29 cellular contexts compared by ENCODE assay signal in the genomic region with DNA sequence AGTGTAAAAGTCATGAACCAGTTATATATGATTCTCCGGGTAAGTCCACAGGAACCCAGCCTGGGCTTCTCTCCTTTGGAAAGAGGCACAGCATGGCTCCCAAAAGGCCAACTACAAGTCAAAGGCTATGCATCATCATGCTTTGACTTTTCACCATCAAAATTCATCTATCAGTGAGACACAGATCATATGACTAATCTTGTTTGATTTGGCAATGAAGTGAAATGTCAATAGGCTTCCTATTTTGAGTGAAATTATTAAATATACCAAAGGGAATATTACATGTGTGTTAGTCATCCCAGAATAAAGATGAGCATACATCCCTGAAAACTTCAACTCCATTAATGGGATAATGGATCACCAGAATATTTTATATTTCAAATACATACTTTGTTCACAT.
DNase-seq lines count a peak whose midpoint lies in the region; TF ChIP-seq lines count a peak whose summit lies in the region.
"Had no signal": no experiment of that assay in that cellular context is flagged by ENCODE, and none has a peak within 500 bp of the region (broad histone marks: within the 10 kb centered on the region; RNA-seq: fewer than 3 reads in every experiment).

No MANE protein-coding gene starts in this region.

- H3K4me3 Mint-ChIP-seq in MCF 10A (ENCODE audit: unreplicated experiment) (no peak overlapping the region), Caco-2 (ENCODE audit: unreplicated experiment) (no peak overlapping the region)
- H3K4me3 Mint-ChIP-seq: activated CD4-positive, alpha-beta T cell treated with anti-CD3 and anti-CD28 coated beads for 36 hours; activated CD8-positive, alpha-beta T cell treated with anti-CD3 and anti-CD28 coated beads, Interleukin-2, amount 10 ng/mL, durations not matched to agents 7 days and 5 days; activated T-helper 17 cell treated with anti-CD3 and anti-CD28 coated beads, Interleukin-2, amount 50 U/mL, for 72 hours; CD4-positive, alpha-beta T cell had no signal

- H3K27me3 Mint-ChIP-seq in MCF 10A (ENCODE audit: insufficient read depth, unreplicated experiment), result no peaks in the 10 kb centered on the region
- H3K27me3 Mint-ChIP-seq in Caco-2 (ENCODE audit: insufficient read depth, unreplicated experiment), result no peaks in the 10 kb centered on the region
- H3K27me3 Mint-ChIP-seq: activated CD4-positive, alpha-beta T cell treated with anti-CD3 and anti-CD28 coated beads for 36 hours; activated T-helper 17 cell treated with anti-CD3 and anti-CD28 coated beads, Interleukin-2, amount 50 U/mL, for 72 hours; CD4-positive, alpha-beta T cell had no signal

- no peaks in the 10 kb centered on the region for H3K9me3 ChIP-seq in breast epithelium
- no peaks in the 10 kb centered on the region for H3K9me3 ChIP-seq in Caco-2
- H3K9me3 ChIP-seq: left ventricle myocardium inferior, pancreas had no signal

- CTCF ChIA-PET in MCF 10A (lab: Yijun Ruan, JAX) (interaction anchor here (0.6 kb wide), 1 partner anchor 167 kb away, joined by 4 read pairs; no protein-coding TSS in a partner anchor), Caco-2 (lab: Charles Lee) (no interaction called here)

- in situ Hi-C loops in astrocyte of the spinal cord (cut with HindIII; ENCODE audit: low sequenced_read_pairs), result no loop called here

- no peak for TF ChIP-seq CTCF in MCF 10A (IDR thresholded peaks at IDR 0.05; ENCODE audit: unreplicated experiment)
- no peak for TF ChIP-seq CTCF in breast epithelium (IDR thresholded peaks at IDR 0.05)
- TF ChIP-seq CTCF in astrocyte of the spinal cord (IDR thresholded peaks at IDR 0.05; ENCODE audit: low read depth, low read length), result no peak
- TF ChIP-seq CTCF in dorsolateral prefrontal cortex (IDR thresholded peaks at IDR 0.05 in 54 of 56, conservative IDR thresholded peaks at IDR 0.05 in 2 of 56; ENCODE audit: low read depth in 1 of 56, partially characterized antibody in 56 of 56), result no peak
- no peak for TF ChIP-seq CTCF in Caco-2 (IDR thresholded peaks at IDR 0.05; ENCODE audit: insufficient read depth in 1 of 2, low read depth in 1 of 2, low read length in 1 of 2, severe bottlenecking in 1 of 2, unreplicated experiment in 1 of 2)

- POLR2A ChIA-PET in MCF 10A (lab: Yijun Ruan, JAX), result interaction anchor here (0.6 kb wide), 1 partner anchor 21 kb away, joined by 3 read pairs; no protein-coding TSS in a partner anchor
- POLR2A ChIA-PET in Caco-2 (lab: Charles Lee), result no interaction called here

- H3K4me3 ChIP-seq in breast epithelium (no peak overlapping the region), astrocyte of the spinal cord (ENCODE audit: low read depth, low read length) (no peak overlapping the region), dorsolateral prefrontal cortex (no peak overlapping the region), Caco-2 (ENCODE audit: low read depth, low read length) (no peak overlapping the region)
- H3K4me3 ChIP-seq: left ventricle myocardium inferior, pancreas, smooth muscle cell had no signal

- H3K27ac Mint-ChIP-seq in MCF 10A (ENCODE audit: low read depth, unreplicated experiment), result no peak overlapping the region
- H3K27ac Mint-ChIP-seq in Caco-2 (ENCODE audit: unreplicated experiment), result no peak overlapping the region
- H3K27ac Mint-ChIP-seq: activated CD4-positive, alpha-beta T cell treated with anti-CD3 and anti-CD28 coated beads for 36 hours; activated CD8-positive, alpha-beta T cell treated with anti-CD3 and anti-CD28 coated beads, Interleukin-2, amount 10 ng/mL, durations not matched to agents 7 days and 5 days; activated T-helper 17 cell treated with anti-CD3 and anti-CD28 coated beads, Interleukin-2, amount 50 U/mL, for 72 hours; CD4-positive, alpha-beta T cell had no signal

- H3K9me3 Mint-ChIP-seq in MCF 10A (ENCODE audit: unreplicated experiment) (no peaks in the 10 kb centered on the region), Caco-2 (ENCODE audit: unreplicated experiment) (no peaks in the 10 kb centered on the region)
- H3K9me3 Mint-ChIP-seq: CD4-positive, alpha-beta T cell had no signal

- DNase-seq in MCF 10A (ENCODE audit: unreplicated experiment) (peak; percentile 54), breast epithelium (ENCODE audit: low spot score in 2 of 2) (no peak), astrocyte of the spinal cord (ENCODE audit: low read depth, low spot score) (peak; percentile 18), fibroblast of gingiva (ENCODE audit: low read depth) (peak; percentile 9), dorsolateral prefrontal cortex (no peak), AG08395 (ENCODE audit: low spot score) (no peak), cardiac septum (ENCODE audit: low spot score) (no peak), Caco-2 (no peak)
- DNase-seq: activated CD4-positive, alpha-beta T cell treated with anti-CD3 and anti-CD28 coated beads for 36 hours; activated CD8-positive, alpha-beta T cell treated with anti-CD3 and anti-CD28 coated beads, Interleukin-2, amount 10 ng/mL, durations not matched to agents 7 days and 5 days; activated naive CD4-positive, alpha-beta T cell treated with anti-CD3 and anti-CD28 coated beads, Interleukin-2, amount 50 U/mL, for 16 hours; CD4-positive, alpha-beta T cell; central memory CD4-positive, alpha-beta T cell; H7; islet precursor cell; Karpas-422; left ventricle myocardium inferior; mesendoderm; NCI-H1436; NCI-H2081 treated with DMSO at 0.1 percent for 48 hours; NCI-H2227 treated with DMSO at 0.1 percent for 48 hours; NCI-H526; pancreas; retina; SHP77; stimulated activated naive CD4-positive, alpha-beta T cell treated with Interleukin-2 at 50 U/mL for 16 hours had no signal

- BruUV-seq in MCF 10A (replicated peaks; lab: Mats Ljungman, UMichigan) (no TSS peak), Caco-2 (replicated peaks; lab: Mats Ljungman, UMichigan) (no TSS peak)

- intact Hi-C loops in MCF 10A (cut with micrococcal nuclease), result no loop called here
- intact Hi-C loops in breast epithelium (cut with DNase I; ENCODE audit: low total_unique reads), result no loop called here
- intact Hi-C loops in dorsolateral prefrontal cortex (cut with DNase I), result no loop called here
- intact Hi-C loops in cardiac septum (cut with DNase I), result no loop called here
- intact Hi-C loops in Caco-2 (cut with micrococcal nuclease; ENCODE audit: unreplicated experiment), result no loop called here

- no peaks in the 10 kb centered on the region for H3K27me3 ChIP-seq in breast epithelium
- H3K27me3 ChIP-seq in dorsolateral prefrontal cortex, result no peaks in the 10 kb centered on the region
- H3K27me3 ChIP-seq in Caco-2 (replicated peaks; ENCODE audit: control insufficient read depth, insufficient read depth, low read length), result no peaks in the 10 kb centered on the region
- H3K27me3 ChIP-seq: pancreas had no signal

- no peak overlapping the region for H3K27ac ChIP-seq in breast epithelium
- no peak overlapping the region for H3K27ac ChIP-seq in dorsolateral prefrontal cortex
- H3K27ac ChIP-seq: left ventricle myocardium inferior, pancreas, VCaP had no signal

- H3K4me1 ChIP-seq in breast epithelium (no peaks in the 10 kb centered on the region), Caco-2 (no peaks in the 10 kb centered on the region)
- H3K4me1 ChIP-seq: pancreas had no signal

- H3K36me3 Mint-ChIP-seq in MCF 10A (ENCODE audit: insufficient read depth, unreplicated experiment), result no peaks in the 10 kb centered on the region
- H3K36me3 Mint-ChIP-seq in Caco-2 (ENCODE audit: insufficient read depth, unreplicated experiment), result no peaks in the 10 kb centered on the region

- H3K36me3 ChIP-seq in breast epithelium, result no peaks in the 10 kb centered on the region
- H3K36me3 ChIP-seq in Caco-2 (ENCODE audit: control insufficient read depth, insufficient read depth, low read length), result no peaks in the 10 kb centered on the region
- H3K36me3 ChIP-seq: left ventricle myocardium inferior, pancreas had no signal

- no peak for TF ChIP-seq POLR2A in breast epithelium (IDR thresholded peaks at IDR 0.05)

- H3K4me1 Mint-ChIP-seq in MCF 10A (ENCODE audit: insufficient read depth, unreplicated experiment) (peaks cover 18% of the 10 kb centered on the region), Caco-2 (ENCODE audit: low read depth, unreplicated experiment) (peaks cover under 1% of the 10 kb centered on the region)
- H3K4me1 Mint-ChIP-seq: activated CD4-positive, alpha-beta T cell treated with anti-CD3 and anti-CD28 coated beads for 36 hours; activated T-helper 17 cell treated with anti-CD3 and anti-CD28 coated beads, Interleukin-2, amount 50 U/mL, for 72 hours had no signal

Comparison
In these comparisons a context has a peak if more than half of its experiments do, and no peak if none do; other contexts are left out.
1. DNase-seq: peak in MCF 10A (single experiment), astrocyte of the spinal cord (single experiment) and fibroblast of gingiva (single experiment); none in breast epithelium (0 of 2), dorsolateral prefrontal cortex (0 of 10), AG08395 (single experiment), cardiac septum (single experiment) and Caco-2 (0 of 2).